17 cellular contexts compared by ENCODE assay signal in genomic region chr1:20884513-20884912, GRCh38.
"Had no signal": no experiment of that assay in that cellular context is flagged by ENCODE, and none has a peak within 500 bp of the region (broad histone marks: within the 10 kb centered on the region; RNA-seq: fewer than 3 reads in every experiment).

No MANE protein-coding gene starts in this region.

- H3K9ac ChIP-seq: SK-N-SH had no signal

- DNase-seq: activated CD4-positive, alpha-beta memory T cell treated with anti-CD3 and anti-CD28 coated beads, Interleukin-2, amount 10 ng/mL, durations not matched to agents 7 days and 5 days; activated CD4-positive, alpha-beta T cell treated with anti-CD3 and anti-CD28 coated beads for 36 hours; activated CD8-positive, alpha-beta memory T cell treated with anti-CD3 and anti-CD28 coated beads, Interleukin-2, amount 10 ng/mL, durations not matched to agents 7 days and 5 days; activated naive CD4-positive, alpha-beta T cell treated with anti-CD3 and anti-CD28 coated beads for 36 hours; activated T-cell treated with anti-CD3 and anti-CD28 coated beads, Interleukin-2, amount 50 U/mL, for 1 hour; anterior cingulate cortex; dermis blood vessel endothelial cell; effector memory CD8-positive, alpha-beta T cell; head of caudate nucleus; kidney glomerular epithelial cell; midbrain; nucleus accumbens; SK-N-SH; stimulated activated CD4-positive, alpha-beta T cell treated with anti-CD3 and anti-CD28 coated beads, Interleukin-1b, Interleukin-23, amount 100 ng/mL, for 48 hours; stimulated activated CD8-positive, alpha-beta memory T cell treated with anti-CD3 and anti-CD28 coated beads, Interleukin-4, amount 100 ng/mL, for 48 hours; stimulated activated naive CD4-positive, alpha-beta T cell had no signal

- H3K9me3 ChIP-seq: SK-N-SH had no signal

- ATAC-seq: activated CD4-positive, alpha-beta T cell treated with anti-CD3 and anti-CD28 coated beads for 36 hours; activated CD8-positive, alpha-beta memory T cell treated with anti-CD3 and anti-CD28 coated beads, Interleukin-2, amount 10 ng/mL, durations not matched to agents 7 days and 5 days; effector memory CD8-positive, alpha-beta T cell; WTC11 had no signal

- H3K4me2 ChIP-seq: SK-N-SH had no signal
